Comparison of ENCODE assay signal across 31 cellular contexts in genomic region chr15:84800365-84800806, GRCh38. TPM values are rescaled to one million over a fixed set of nuclear protein-coding genes. Genes with fewer than 3 reads are reported as not detected.
"Had no signal": no experiment of that assay in that cellular context is flagged by ENCODE, and none has a peak within 500 bp of the region (broad histone marks: within the 10 kb centered on the region; RNA-seq: fewer than 3 reads in every experiment).

No MANE protein-coding gene starts in this region.

- H3K27ac ChIP-seq: colonic mucosa, esophagus muscularis mucosa, foreskin keratinocyte, heart right ventricle, left ventricle myocardium inferior, lower lobe of right lung, ovary, psoas muscle, skin epidermis, suprapubic skin, thyroid gland, vagina had no signal

- H3K4me3 Mint-ChIP-seq: dendritic cell treated with granulocyte-macrophage colony-stimulating factor and Interleukin-4, amounts not matched to agents 40 ng/mL and 50 ng/mL, for 4 days; endodermal cell; natural killer cell; stimulated activated naive CD8-positive, alpha-beta T cell treated with anti-CD3 and anti-CD28 coated beads, Interleukin-15, amount 100 ng/mL, for 72 hours had no signal

- H3K36me3 Mint-ChIP-seq: natural killer cell had no signal

- H3K4me1 ChIP-seq: colonic mucosa, foreskin keratinocyte, thyroid gland, vagina had no signal

- ATAC-seq: foreskin keratinocyte; lower lobe of right lung; natural killer cell; psoas muscle; right cardiac atrium; stimulated activated naive CD8-positive, alpha-beta T cell treated with anti-CD3 and anti-CD28 coated beads, Interleukin-15, amount 100 ng/mL, for 72 hours had no signal

- H3K9me3 ChIP-seq: colonic mucosa, esophagus muscularis mucosa, heart right ventricle, left ventricle myocardium inferior, lower lobe of right lung, ovary, psoas muscle, suprapubic skin, thyroid gland, vagina had no signal

- H3K36me3 ChIP-seq: ovary had no signal

- DNase-seq: colonic mucosa; effector CD8-positive, alpha-beta T cell; endodermal cell; foreskin keratinocyte; glutamatergic neuron; heart right ventricle; hippocampal formation; left cardiac atrium; left ventricle myocardium inferior; lower lobe of right lung; natural killer cell; occipital lobe; ovary; posterior cingulate gyrus; psoas muscle; right cardiac atrium; stimulated activated CD4-positive, alpha-beta T cell treated with anti-CD3 and anti-CD28 coated beads, Interleukin-1b, Interleukin-23, amount 100 ng/mL, for 48 hours; stimulated activated CD4-positive, alpha-beta T cell treated with anti-CD3 and anti-CD28 coated beads, Interleukin-4, amount 100 ng/mL, for 1 hour; stimulated activated CD8-positive, alpha-beta memory T cell treated with anti-CD3 and anti-CD28 coated beads, Interleukin-4, amount 100 ng/mL, for 48 hours; stimulated activated naive CD4-positive, alpha-beta T cell; stimulated activated naive CD8-positive, alpha-beta T cell treated with anti-CD3 and anti-CD28 coated beads, Interleukin-15, amount 100 ng/mL, for 72 hours; thyroid gland; trophoblast cell had no signal

- H3K27me3 Mint-ChIP-seq: dendritic cell treated with granulocyte-macrophage colony-stimulating factor and Interleukin-4, amounts not matched to agents 40 ng/mL and 50 ng/mL, for 4 days; stimulated activated naive CD8-positive, alpha-beta T cell treated with anti-CD3 and anti-CD28 coated beads, Interleukin-15, amount 100 ng/mL, for 72 hours had no signal

- H3K27me3 ChIP-seq: colonic mucosa, esophagus muscularis mucosa, foreskin keratinocyte, heart right ventricle, ovary, suprapubic skin, thyroid gland, vagina had no signal

- H3K4me1 Mint-ChIP-seq: endodermal cell; stimulated activated naive CD8-positive, alpha-beta T cell treated with anti-CD3 and anti-CD28 coated beads, Interleukin-15, amount 100 ng/mL, for 72 hours had no signal

- H3K9me3 Mint-ChIP-seq: dendritic cell treated with granulocyte-macrophage colony-stimulating factor and Interleukin-4, amounts not matched to agents 40 ng/mL and 50 ng/mL, for 4 days; endodermal cell; natural killer cell; stimulated activated naive CD8-positive, alpha-beta T cell treated with anti-CD3 and anti-CD28 coated beads, Interleukin-15, amount 100 ng/mL, for 72 hours had no signal

- FAIRE-seq: endothelial cell of umbilical vein, islet of Langerhans had no signal

- H3K4me3 ChIP-seq: colonic mucosa, esophagus muscularis mucosa, heart right ventricle, left ventricle myocardium inferior, lower lobe of right lung, ovary, psoas muscle, skin epidermis, suprapubic skin, thyroid gland, vagina had no signal

- H3K27ac Mint-ChIP-seq: dendritic cell treated with granulocyte-macrophage colony-stimulating factor and Interleukin-4, amounts not matched to agents 40 ng/mL and 50 ng/mL, for 4 days; endodermal cell; natural killer cell; stimulated activated naive CD8-positive, alpha-beta T cell treated with anti-CD3 and anti-CD28 coated beads, Interleukin-15, amount 100 ng/mL, for 72 hours had no signal

RNA-seq across cellular contexts. Expression of gene ALPK3, which starts 16.8 kb away (rescaled TPM):
- polyA plus RNA-seq: neural cell had no signal
